6 cellular contexts compared by ENCODE assay signal in genomic region chr10:46573884-46574283, GRCh38. TPM values are rescaled to one million over a fixed set of nuclear protein-coding genes. Genes with fewer than 3 reads are reported as not detected.
"Had no signal": no experiment of that assay in that cellular context is flagged by ENCODE, and none has a peak within 500 bp of the region (broad histone marks: within the 10 kb centered on the region; RNA-seq: fewer than 3 reads in every experiment).

No MANE protein-coding gene starts in this region.

RNA-seq across cellular contexts. Expression of gene GPRIN2, which starts 17.4 kb away (rescaled TPM):
- total RNA-seq: gastrocnemius medialis, left ventricle myocardium superior, lung microvascular endothelial cell, mesenteric fat pad, myocyte had no signal
- polyA plus RNA-seq: heart right ventricle had no signal
